ENCODE assay signal across 1 cellular context in genomic region chr11:93741094-93741881, GRCh38.
TF ChIP-seq lines count a peak whose summit lies in the region.

Gene C11orf54 (plus strand): TSS chr11:93741672. CDS start chr11:93747394, 5,722 bp downstream.
Gene TAF1D (minus strand): TSS chr11:93741495. CDS start chr11:93739304, 2,191 bp downstream.

TF ChIP-seq in H1, 55 proteins besides CTCF, POLR2A, EP300 and RAD21:
- peak; percentile 91 for TF ChIP-seq YY1 (IDR thresholded peaks at IDR 0.05; ENCODE audit: low read depth, low read length)
- no peak for TF ChIP-seq TCF12 (IDR thresholded peaks at IDR 0.05; ENCODE audit: low read depth, low read length)
- peak; percentile 98 for TF ChIP-seq TBP (IDR thresholded peaks at IDR 0.05; ENCODE audit: low read depth, low read length)
- peak; percentile 94 for TF ChIP-seq PHF8 (conservative IDR thresholded peaks at IDR 0.05; ENCODE audit: low read depth, low read length)
- TF ChIP-seq POLR2AphosphoS5 (IDR thresholded peaks at IDR 0.05; ENCODE audit: low read depth, low read length) = peak; percentile 99
- TF ChIP-seq SUZ12 (IDR thresholded peaks at IDR 0.05; ENCODE audit: low read length) = 0 out of 2 replicates have a peak, but pooled peaks have one; percentile 27
- peak; percentile 99 for TF ChIP-seq TAF7 (optimal IDR thresholded peaks at IDR 0.05; ENCODE audit: borderline replicate concordance, low read depth, low read length)
- TF ChIP-seq EGR1 (IDR thresholded peaks at IDR 0.05; ENCODE audit: borderline replicate concordance, low read depth, low read length) = 0 out of 2 replicates have a peak, but pooled peaks have one; percentile 35
- no peak for TF ChIP-seq SRF (IDR thresholded peaks at IDR 0.05; ENCODE audit: low read depth, low read length)
- peak; percentile 87 for TF ChIP-seq ASH2L (IDR thresholded peaks at IDR 0.05; ENCODE audit: low read length)
- peak; percentile 77 for TF ChIP-seq RBBP5 (IDR thresholded peaks at IDR 0.05; ENCODE audit: borderline replicate concordance, low read depth, low read length)
- peak; percentile 99 for TF ChIP-seq TAF1 (IDR thresholded peaks at IDR 0.05; ENCODE audit: low read depth, low read length)
- no peak for TF ChIP-seq CBX5 (IDR thresholded peaks at IDR 0.05; ENCODE audit: low read depth, low read length)
- TF ChIP-seq HDAC2 (IDR thresholded peaks at IDR 0.05; ENCODE audit: borderline replicate concordance in 1 of 2, low read depth in 2 of 2, low read length in 2 of 2) = peak; percentile 93 to 98; a peak in 3 of 4 replicates
- peak; percentile 18 for TF ChIP-seq KDM4A (IDR thresholded peaks at IDR 0.05; ENCODE audit: low read depth, low read length, severe bottlenecking)
- TF ChIP-seq SP1 (IDR thresholded peaks at IDR 0.05; ENCODE audit: low read depth, low read length) = 0 out of 2 replicates have a peak, but pooled peaks have one; percentile 7
- 0 out of 2 replicates have a peak, but pooled peaks have one; percentile 40 for TF ChIP-seq KDM1A (IDR thresholded peaks at IDR 0.05; ENCODE audit: borderline replicate concordance, low read length)
- no peak for TF ChIP-seq CBX8 (IDR thresholded peaks at IDR 0.05; ENCODE audit: borderline replicate concordance, low read depth, low read length)
- TF ChIP-seq SIN3A (conservative IDR thresholded peaks at IDR 0.05 in 1 of 2, IDR thresholded peaks at IDR 0.05 in 1 of 2; ENCODE audit: low read depth in 1 of 2, low read length in 2 of 2) = 0 out of 4 replicates have a peak, but pooled peaks of 1 of the 2 experiments have one; percentile 46
- TF ChIP-seq GTF2F1 (IDR thresholded peaks at IDR 0.05; ENCODE audit: borderline replicate concordance, low read depth, low read length) = peak; percentile 97
- TF ChIP-seq SAP30 (IDR thresholded peaks at IDR 0.05; ENCODE audit: insufficient read depth, insufficient replicate concordance, low read length) = peak; percentile 74
- peak; percentile 79 for TF ChIP-seq BRCA1 (IDR thresholded peaks at IDR 0.05; ENCODE audit: low read depth, low read length)
- TF ChIP-seq BACH1 (IDR thresholded peaks at IDR 0.05; ENCODE audit: low read length) = peak; percentile 93
- TF ChIP-seq RNF2 (IDR thresholded peaks at IDR 0.05; ENCODE audit: borderline replicate concordance, low read depth, low read length, missing control alignments, poor library complexity, severe bottlenecking) = no peak
- peak; percentile 95 for TF ChIP-seq CHD2 (IDR thresholded peaks at IDR 0.05; ENCODE audit: low read length)
- TF ChIP-seq, protein P1, sequence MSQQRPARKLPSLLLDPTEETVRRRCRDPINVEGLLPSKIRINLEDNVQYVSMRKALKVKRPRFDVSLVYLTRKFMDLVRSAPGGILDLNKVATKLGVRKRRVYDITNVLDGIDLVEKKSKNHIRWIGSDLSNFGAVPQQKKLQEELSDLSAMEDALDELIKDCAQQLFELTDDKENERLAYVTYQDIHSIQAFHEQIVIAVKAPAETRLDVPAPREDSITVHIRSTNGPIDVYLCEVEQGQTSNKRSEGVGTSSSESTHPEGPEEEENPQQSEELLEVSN (IDR thresholded peaks at IDR 0.05) = no peak
- peak; percentile 77 for TF ChIP-seq CREB1 (IDR thresholded peaks at IDR 0.05)
- no peak for TF ChIP-seq RXRA (IDR thresholded peaks at IDR 0.05; ENCODE audit: insufficient read depth, low read depth, low read length)
